In the genomic region with DNA sequence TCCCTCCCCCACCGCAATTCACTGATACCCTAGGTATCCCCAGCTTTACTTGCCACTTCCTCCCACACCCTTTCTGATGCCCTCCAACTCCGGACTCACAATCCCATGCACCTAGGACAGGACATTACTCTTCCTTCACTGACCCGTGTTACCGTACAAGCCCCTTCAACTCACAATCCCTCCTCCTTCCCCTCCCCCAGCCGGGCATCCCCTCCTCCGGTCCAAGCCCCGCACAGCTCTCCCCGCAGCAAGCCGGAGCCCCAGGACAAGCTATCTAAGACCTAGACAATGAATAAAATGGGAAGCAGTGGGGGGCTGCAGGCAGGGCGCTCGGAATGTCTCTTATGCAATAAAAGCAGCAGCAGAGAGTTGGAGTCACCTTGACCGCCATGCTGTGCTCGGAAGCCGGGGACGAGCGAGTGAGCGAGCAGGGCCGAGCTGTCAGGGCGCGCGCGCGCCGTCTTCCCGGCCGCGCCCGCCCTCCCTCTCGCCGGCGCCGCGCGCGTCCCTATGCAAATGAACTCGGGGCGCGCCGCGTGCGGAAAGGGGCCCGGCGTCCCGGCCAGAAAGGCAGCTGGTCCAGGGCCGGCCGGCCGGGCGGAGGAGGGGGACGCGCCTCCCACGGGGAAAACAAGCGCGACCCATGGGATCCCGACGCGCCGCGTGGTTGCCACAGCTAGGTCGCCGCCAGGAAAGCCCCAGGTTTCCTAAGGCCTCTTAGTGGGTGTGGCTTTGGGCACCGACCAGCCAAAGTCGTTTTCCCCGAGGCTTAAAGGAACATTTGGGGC, we compare ENCODE assay signal across 8 cellular contexts. TPM values are rescaled to one million over a fixed set of nuclear protein-coding genes. Genes with fewer than 3 reads are reported as not detected.
DNase-seq lines count a peak whose midpoint lies in the region; TF ChIP-seq lines count a peak whose summit lies in the region.

A gene with protein sequence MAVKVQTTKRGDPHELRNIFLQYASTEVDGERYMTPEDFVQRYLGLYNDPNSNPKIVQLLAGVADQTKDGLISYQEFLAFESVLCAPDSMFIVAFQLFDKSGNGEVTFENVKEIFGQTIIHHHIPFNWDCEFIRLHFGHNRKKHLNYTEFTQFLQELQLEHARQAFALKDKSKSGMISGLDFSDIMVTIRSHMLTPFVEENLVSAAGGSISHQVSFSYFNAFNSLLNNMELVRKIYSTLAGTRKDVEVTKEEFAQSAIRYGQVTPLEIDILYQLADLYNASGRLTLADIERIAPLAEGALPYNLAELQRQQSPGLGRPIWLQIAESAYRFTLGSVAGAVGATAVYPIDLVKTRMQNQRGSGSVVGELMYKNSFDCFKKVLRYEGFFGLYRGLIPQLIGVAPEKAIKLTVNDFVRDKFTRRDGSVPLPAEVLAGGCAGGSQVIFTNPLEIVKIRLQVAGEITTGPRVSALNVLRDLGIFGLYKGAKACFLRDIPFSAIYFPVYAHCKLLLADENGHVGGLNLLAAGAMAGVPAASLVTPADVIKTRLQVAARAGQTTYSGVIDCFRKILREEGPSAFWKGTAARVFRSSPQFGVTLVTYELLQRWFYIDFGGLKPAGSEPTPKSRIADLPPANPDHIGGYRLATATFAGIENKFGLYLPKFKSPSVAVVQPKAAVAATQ (minus strand): TSS at position 421 of the 788 bp plus-strand sequence. CDS start 30 bp downstream, at position 391.

- peaks cover 23% of the 10 kb centered on the region for H3K79me2 ChIP-seq in GM23248 (ENCODE audit: insufficient read depth)

- peaks cover 22% of the 10 kb centered on the region for H3K36me3 Mint-ChIP-seq in nephron progenitor cell (ENCODE audit: low read depth)
- H3K36me3 Mint-ChIP-seq in stimulated activated naive CD8-positive, alpha-beta T cell treated with anti-CD3 and anti-CD28 coated beads, Interleukin-15, Interleukin-2, amounts not matched to agents 100 ng/mL and 50 ng/mL, for 24 hours (ENCODE audit: low read depth) = peaks cover 26% of the 10 kb centered on the region

- 0 to 1% methylated on average over 25 to 33 of the region's 63 CpGs for WGBS in GM23248 (ENCODE audit: low coverage in 1 of 2, low lambda C conversion rate in 2 of 2, missing lambda C conversion rate in 2 of 2), 2 experiments

- H3K27ac ChIP-seq in GM23248 = peak within 1 kb of the TSS; percentile 67

- H3K4me1 ChIP-seq in GM23248 (ENCODE audit: insufficient read depth) = peaks cover 15% of the 10 kb centered on the region

- DNase-seq in Daoy (ENCODE audit: low read depth) (peak; percentile 88), GM23248 (peak; percentile 97), Kasumi-1 (lab: John Stamatoyannopoulos, UW) (peak; percentile 91 to 94), SIG-M5 (lab: John Stamatoyannopoulos, UW) (peak; percentile 23), fibroblast of villous mesenchyme (ENCODE audit: low read depth) (peak; percentile 74), nephron progenitor cell (peak; percentile 86)
- DNase-seq in activated effector memory CD4-positive, alpha-beta T cell treated with anti-CD3 and anti-CD28 coated beads, Interleukin-2, amount 50 U/mL, for 16 hours = peak; percentile 89

- peak within 1 kb of the TSS; percentile 96 for H3K4me3 Mint-ChIP-seq in nephron progenitor cell
- peak within 1 kb of the TSS; percentile 97 for H3K4me3 Mint-ChIP-seq in stimulated activated naive CD8-positive, alpha-beta T cell treated with anti-CD3 and anti-CD28 coated beads, Interleukin-15, Interleukin-2, amounts not matched to agents 100 ng/mL and 50 ng/mL, for 24 hours

- peak within 1 kb of the TSS; percentile 87 for H3K9ac ChIP-seq in GM23248

- no peaks in the 10 kb centered on the region for H3F3A ChIP-seq in GM23248 (ENCODE audit: insufficient read depth)

- H3K27me3 Mint-ChIP-seq in nephron progenitor cell (ENCODE audit: low read depth, poor library complexity) = peaks cover 8% of the 10 kb centered on the region
- H3K27me3 Mint-ChIP-seq in stimulated activated naive CD8-positive, alpha-beta T cell treated with anti-CD3 and anti-CD28 coated beads, Interleukin-15, Interleukin-2, amounts not matched to agents 100 ng/mL and 50 ng/mL, for 24 hours = no peaks in the 10 kb centered on the region

- H3K4me1 Mint-ChIP-seq in nephron progenitor cell = peaks cover 17% of the 10 kb centered on the region
- H3K4me1 Mint-ChIP-seq in stimulated activated naive CD8-positive, alpha-beta T cell treated with anti-CD3 and anti-CD28 coated beads, Interleukin-15, Interleukin-2, amounts not matched to agents 100 ng/mL and 50 ng/mL, for 24 hours (ENCODE audit: low read depth) = peaks cover 36% of the 10 kb centered on the region

- H3K36me3 ChIP-seq in GM23248 (ENCODE audit: low read depth) = peaks cover 6% of the 10 kb centered on the region; the same call in 1 of the 2 replicates

- H3K27ac Mint-ChIP-seq in nephron progenitor cell = peak within 1 kb of the TSS; percentile 54
- H3K27ac Mint-ChIP-seq in stimulated activated naive CD8-positive, alpha-beta T cell treated with anti-CD3 and anti-CD28 coated beads, Interleukin-15, Interleukin-2, amounts not matched to agents 100 ng/mL and 50 ng/mL, for 24 hours = peak within 1 kb of the TSS; percentile 92

- H3K9me3 Mint-ChIP-seq in nephron progenitor cell = peaks cover 11% of the 10 kb centered on the region
- H3K9me3 Mint-ChIP-seq in stimulated activated naive CD8-positive, alpha-beta T cell treated with anti-CD3 and anti-CD28 coated beads, Interleukin-15, Interleukin-2, amounts not matched to agents 100 ng/mL and 50 ng/mL, for 24 hours = no peaks in the 10 kb centered on the region

- no peaks in the 10 kb centered on the region for H3K9me3 ChIP-seq in GM23248 (ENCODE audit: low read depth)

- peak within 1 kb of the TSS; percentile 100 for H3K4me3 ChIP-seq in GM23248
- H3K4me3 ChIP-seq in fibroblast of villous mesenchyme (ENCODE audit: low read depth, low read length) = peak within 1 kb of the TSS; percentile 76

- no peaks in the 10 kb centered on the region for H4K20me1 ChIP-seq in GM23248 (ENCODE audit: insufficient read depth)

- H2AFZ ChIP-seq in GM23248 = peak within 1 kb of the TSS; percentile 100

- no peak for TF ChIP-seq CTCF in fibroblast of villous mesenchyme (IDR thresholded peaks at IDR 0.05; ENCODE audit: insufficient read depth, low read depth, low read length)
- TF ChIP-seq CTCF in nephron progenitor cell (IDR thresholded peaks at IDR 0.05) = no peak

- H3K9me2 ChIP-seq in GM23248 (ENCODE audit: insufficient read depth) = no peaks in the 10 kb centered on the region

- H3K4me2 ChIP-seq in GM23248 (ENCODE audit: unreplicated experiment) = peak within 1 kb of the TSS; percentile 88

- H3K27me3 ChIP-seq in GM23248 (replicated peaks; ENCODE audit: insufficient read depth) = no peaks in the 10 kb centered on the region

- in situ Hi-C loops in GM23248 (cut with MboI) = no loop called here

RNA-seq across cellular contexts. Expression of the gene that starts here (rescaled TPM):
- total RNA-seq in Daoy (2014; rRNA removed; shearing (Covaris generic)) = 23.1 and 23.8 TPM in 2 replicates
- total RNA-seq in GM23248 (2014; rRNA removed; shearing (Covaris generic)) = 17.6 and 21.0 TPM in 2 replicates
- polyA plus RNA-seq in GM23248 (2016; fragmentation: Nextera tagmentation; extraction: Ambion mirVana) = 13.7 and 15.1 TPM in 2 replicates
- total RNA-seq in fibroblast of villous mesenchyme = 21.3 and 25.5 TPM in 2 replicates

Comparison
In these comparisons a context has a peak if more than half of its experiments do, and no peak if none do; other contexts are left out.
1. Peak in every context shown above with its lines: DNase-seq, H3K4me3 ChIP-seq and H3K27ac ChIP-seq.
2. DNase-seq: peak in every context shown above with its lines; median percentile 97 in GM23248; 92 in Kasumi-1; 89 in activated effector memory CD4-positive, alpha-beta T cell treated with anti-CD3 and anti-CD28 coated beads, Interleukin-2, amount 50 U/mL, for 16 hours; 88 in Daoy; 86 in nephron progenitor cell; 74 in fibroblast of villous mesenchyme; 23 in SIG-M5.